13 cellular contexts compared by ENCODE assay signal in genomic region chr7:126790763-126791162, GRCh38.
A peak's percentile ranks its signal among the peaks of the same experiment; 100 is the strongest.
DNase-seq lines count a peak whose midpoint lies in the region; ATAC-seq and TF ChIP-seq lines count a peak whose summit lies in the region.
"Had no signal": no experiment of that assay in that cellular context is flagged by ENCODE, and none has a peak within 500 bp of the region (broad histone marks: within the 10 kb centered on the region; RNA-seq: fewer than 3 reads in every experiment).

No MANE protein-coding gene starts in this region.

- intact Hi-C loops in PC-9 (cut with micrococcal nuclease; ENCODE audit: unreplicated experiment): no loop called here

- POLR2A ChIA-PET in PC-9 (lab: Charles Lee; ENCODE audit: unreplicated experiment): no interaction called here

- no peak for ATAC-seq in effector memory CD8-positive, alpha-beta T cell (replicated peaks)
- no peak for ATAC-seq in GM19324 (IDR thresholded peaks at IDR 0.05; ENCODE audit: low FRiP score, unreplicated experiment)
- ATAC-seq: activated T-cell treated with anti-CD3 and anti-CD28 coated beads, Interleukin-2, amount 50 U/mL, for 4 hours; WTC11 had no signal

- no peak overlapping the region for H3K4me3 ChIP-seq in Loucy (ENCODE audit: low read length, poor library complexity, severe bottlenecking)
- H3K4me3 ChIP-seq in PC-9: no peak overlapping the region
- H3K4me3 ChIP-seq: ascending aorta, skin epidermis had no signal

- no peak overlapping the region for H3K9ac ChIP-seq in Loucy (ENCODE audit: low read depth, low read length, poor library complexity, severe bottlenecking)

- peaks cover 7% of the 10 kb centered on the region for H3K27me3 Mint-ChIP-seq in mesothelial cell of epicardium (ENCODE audit: low read depth)
- peaks cover 0 to 5% of the 10 kb centered on the region in 2 donors for H3K27me3 Mint-ChIP-seq in effector memory CD8-positive, alpha-beta T cell

- no peak overlapping the region for H3K27ac ChIP-seq in PC-9
- H3K27ac ChIP-seq: ascending aorta, skin epidermis had no signal

- no peak overlapping the region for H3K27ac Mint-ChIP-seq in mesothelial cell of epicardium
- H3K27ac Mint-ChIP-seq in effector memory CD8-positive, alpha-beta T cell: no peak overlapping the region
- H3K27ac Mint-ChIP-seq: WTC11 had no signal

- H3K4me2 ChIP-seq in Loucy (ENCODE audit: low read depth, low read length, poor library complexity, severe bottlenecking) (no peak overlapping the region), PC-9 (no peak overlapping the region)

- peak; percentile 33; the same call in 1 of the 2 replicates for TF ChIP-seq CTCF in Loucy (conservative IDR thresholded peaks at IDR 0.05; ENCODE audit: low read length)
- peak; percentile 28; the same call in 1 of the 2 replicates for TF ChIP-seq CTCF in PC-9 (conservative IDR thresholded peaks at IDR 0.05)
- peak; percentile 25 for TF ChIP-seq CTCF in mesothelial cell of epicardium (IDR thresholded peaks at IDR 0.05; ENCODE audit: unreplicated experiment)

- H3K27me3 ChIP-seq in Loucy (ENCODE audit: insufficient read depth, low read length, poor library complexity, severe bottlenecking): no peaks in the 10 kb centered on the region
- H3K27me3 ChIP-seq in PC-9 (ENCODE audit: insufficient read depth, low read depth): no peaks in the 10 kb centered on the region
- H3K27me3 ChIP-seq: ascending aorta had no signal

- H3K4me3 Mint-ChIP-seq in mesothelial cell of epicardium: no peak overlapping the region
- no peak overlapping the region for H3K4me3 Mint-ChIP-seq in effector memory CD8-positive, alpha-beta T cell
- H3K4me3 Mint-ChIP-seq: activated T-cell treated with anti-CD3 and anti-CD28 coated beads, Interleukin-2, amount 50 U/mL, for 4 hours; neural crest cell; WTC11 had no signal

- no peaks in the 10 kb centered on the region for H3K36me3 Mint-ChIP-seq in mesothelial cell of epicardium
- no peaks in the 10 kb centered on the region for H3K36me3 Mint-ChIP-seq in effector memory CD8-positive, alpha-beta T cell (ENCODE audit: insufficient read depth)
- H3K36me3 Mint-ChIP-seq: WTC11 had no signal

- H2AFZ ChIP-seq in Loucy (ENCODE audit: low read length) (no peak overlapping the region), PC-9 (no peak overlapping the region)

- no peaks in the 10 kb centered on the region for H3K4me1 ChIP-seq in Loucy (ENCODE audit: insufficient read depth, low read length, poor library complexity, severe bottlenecking)
- H3K4me1 ChIP-seq in PC-9 (replicated peaks; ENCODE audit: insufficient read depth): no peaks in the 10 kb centered on the region
- H3K4me1 ChIP-seq: ascending aorta had no signal

- peak; percentile 50 for DNase-seq in DMS153 (lab: John Stamatoyannopoulos, UW)
- no peak for DNase-seq in DMS153 treated with DMSO at 0.1 percent for 48 hours (lab: John Stamatoyannopoulos, UW; ENCODE audit: unreplicated experiment)
- DNase-seq in PC-9: no peak
- no peak for DNase-seq in mesothelial cell of epicardium (ENCODE audit: low spot score in 2 of 2, unreplicated experiment in 2 of 2)
- DNase-seq in Ammon's horn (ENCODE audit: low spot score): no peak
- DNase-seq in effector memory CD8-positive, alpha-beta T cell: no peak
- DNase-seq: activated T-cell treated with anti-CD3 and anti-CD28 coated beads, Interleukin-2, amount 50 U/mL, for 4 hours had no signal

- BruUV-seq in PC-9 (replicated peaks; lab: Mats Ljungman, UMichigan): no TSS peak

- H3K36me3 ChIP-seq in Loucy (ENCODE audit: insufficient read depth, low read length) (no peaks in the 10 kb centered on the region), PC-9 (ENCODE audit: low read depth) (no peaks in the 10 kb centered on the region)
- H3K36me3 ChIP-seq: ascending aorta had no signal

- no peaks in the 10 kb centered on the region for H3F3A ChIP-seq in Loucy (ENCODE audit: low read depth)
- H3F3A ChIP-seq in PC-9 (ENCODE audit: insufficient read depth, low read depth): no peaks in the 10 kb centered on the region

- no peaks in the 10 kb centered on the region; the same call in 1 of the 2 replicates for H3K9me2 ChIP-seq in Loucy (replicated peaks; ENCODE audit: low read depth, low read length)
- no peaks in the 10 kb centered on the region for H3K9me2 ChIP-seq in PC-9 (ENCODE audit: insufficient read depth)

- no peaks in the 10 kb centered on the region for H3K9me3 Mint-ChIP-seq in mesothelial cell of epicardium
- H3K9me3 Mint-ChIP-seq in effector memory CD8-positive, alpha-beta T cell: no peaks in the 10 kb centered on the region
- H3K9me3 Mint-ChIP-seq: activated T-cell treated with anti-CD3 and anti-CD28 coated beads, Interleukin-2, amount 50 U/mL, for 4 hours; neural crest cell; WTC11 had no signal

- H3K79me2 ChIP-seq in Loucy (ENCODE audit: insufficient read depth, low read length): no peaks in the 10 kb centered on the region
- H3K79me2 ChIP-seq in PC-9 (ENCODE audit: low read depth): no peaks in the 10 kb centered on the region

- H3K4me1 Mint-ChIP-seq in mesothelial cell of epicardium: peaks cover 4% of the 10 kb centered on the region
- H3K4me1 Mint-ChIP-seq in effector memory CD8-positive, alpha-beta T cell (ENCODE audit: low read depth in 2 of 2): no peaks in the 10 kb centered on the region

- H3K9me3 ChIP-seq in Loucy (ENCODE audit: insufficient read depth, low read depth, low read length) (no peaks in the 10 kb centered on the region), PC-9 (ENCODE audit: insufficient read depth, low read depth) (no peaks in the 10 kb centered on the region; the same call in 1 of the 2 replicates)
- H3K9me3 ChIP-seq: ascending aorta had no signal

- H4K20me1 ChIP-seq in Loucy (ENCODE audit: insufficient read depth, low read length, poor library complexity, severe bottlenecking) (no peaks in the 10 kb centered on the region), PC-9 (ENCODE audit: insufficient read depth) (no peaks in the 10 kb centered on the region)

- CTCF ChIA-PET in PC-9 (lab: Charles Lee): no interaction called here
